Comparison of ENCODE assay signal across 23 cellular contexts in genomic region chr15:58285921-58286278, GRCh38.
A peak's percentile ranks its signal among the peaks of the same experiment; 100 is the strongest.
DNase-seq lines count a peak whose midpoint lies in the region; ATAC-seq and TF ChIP-seq lines count a peak whose summit lies in the region.
"Had no signal": no experiment of that assay in that cellular context is flagged by ENCODE, and none has a peak within 500 bp of the region (broad histone marks: within the 10 kb centered on the region; RNA-seq: fewer than 3 reads in every experiment).

No MANE protein-coding gene starts in this region.

- TF ChIP-seq CTCF in DND-41 (IDR thresholded peaks at IDR 0.05; ENCODE audit: borderline replicate concordance, extremely low read depth, low read length, poor library complexity, severe bottlenecking) (no peak), PC-3 (conservative IDR thresholded peaks at IDR 0.05; ENCODE audit: low read depth, low read length) (no peak), fibroblast of villous mesenchyme (IDR thresholded peaks at IDR 0.05; ENCODE audit: insufficient read depth, low read depth, low read length) (no peak)

- ATAC-seq in DND-41 (ENCODE audit: insufficient read depth, low read depth) (peak; percentile 85), PC-3 (no peak), HG02885 (IDR thresholded peaks at IDR 0.05; ENCODE audit: poor library complexity, unreplicated experiment) (no peak)
- ATAC-seq: CD8-positive, alpha-beta T cell; Panc1; SK-N-SH treated with all-trans-retinoic acid at 6 μM for 48 hours had no signal

- H3K9ac ChIP-seq in DND-41 (ENCODE audit: low read depth, low read length) (no peak overlapping the region), PC-3 (ENCODE audit: low read length) (no peak overlapping the region)
- H3K9ac ChIP-seq: KMS-11 had no signal

- intact Hi-C loops in PC-3 (cut with micrococcal nuclease): loop anchor here (5.0 kb wide), 1 partner anchor 46 kb away; no protein-coding TSS in a partner anchor

- DNase-seq in DND-41: peak; percentile 24
- DNase-seq in PC-3: no peak
- peak; percentile 8 for DNase-seq in fibroblast of villous mesenchyme (ENCODE audit: low read depth)
- peak; percentile 34 for DNase-seq in myocyte (ENCODE audit: low read depth)
- DNase-seq in activated CD4-positive, CD25-positive, alpha-beta regulatory T cell (lab: John Stamatoyannopoulos, UW): no peak
- DNase-seq in hypothalamus (lab: John Stamatoyannopoulos, UW): no peak
- DNase-seq: AML-193; C1 segment of cervical spinal cord; CD8-positive, alpha-beta T cell; GDM1; H7; NCI-H1694; NCI-H2081; NCI-H2171; NCI-H345; NCI-H524; NCI-H774; NK-92 treated with Interleukin-12 subunit alpha and Interleukin-12 subunit beta, amount 100 ng/mL, for 24 hours had no signal

- H3K4me2 ChIP-seq in DND-41 (ENCODE audit: insufficient read depth, low read length) (peak overlapping the region; percentile 15; the same call in 1 of the 2 replicates), PC-3 (ENCODE audit: low read length) (no peak overlapping the region)
- H3K4me2 ChIP-seq: KMS-11 had no signal

- no peaks in the 10 kb centered on the region for H4K20me1 ChIP-seq in DND-41 (ENCODE audit: insufficient read depth, low read length)
- no peaks in the 10 kb centered on the region for H4K20me1 ChIP-seq in PC-3 (ENCODE audit: low read length)

- H3K4me3 ChIP-seq in DND-41 (ENCODE audit: low read depth in 1 of 2, low read length in 2 of 2): no peak overlapping the region
- H3K4me3 ChIP-seq in PC-3 (ENCODE audit: low read length): no peak overlapping the region
- no peak overlapping the region for H3K4me3 ChIP-seq in fibroblast of villous mesenchyme (ENCODE audit: low read depth, low read length)

- no peaks in the 10 kb centered on the region for H3K9me3 ChIP-seq in DND-41 (ENCODE audit: insufficient read depth, low read length, severe bottlenecking)
- H3K9me3 ChIP-seq in PC-3 (ENCODE audit: low read length): no peaks in the 10 kb centered on the region

- H2AFZ ChIP-seq in DND-41 (ENCODE audit: low read depth, low read length) (no peak overlapping the region), PC-3 (ENCODE audit: low read length) (0 out of 2 replicates have a peak overlapping the region, but pooled peaks have one; percentile 13)

- peak overlapping the region; percentile 57 for H3K27ac ChIP-seq in DND-41 (ENCODE audit: low read length)
- H3K27ac ChIP-seq in PC-3 (ENCODE audit: low read length): no peak overlapping the region
- H3K27ac ChIP-seq: HL-60, KMS-11 had no signal

- H3K4me1 ChIP-seq in DND-41 (ENCODE audit: insufficient read depth, low read length): peaks cover 23% of the 10 kb centered on the region
- peaks cover 10% of the 10 kb centered on the region for H3K4me1 ChIP-seq in PC-3 (ENCODE audit: insufficient read depth, low read length)

- H3K9me2 ChIP-seq in PC-3 (replicated peaks; ENCODE audit: low read length): no peaks in the 10 kb centered on the region

- H3F3A ChIP-seq in PC-3 (ENCODE audit: low read length, unreplicated experiment): no peaks in the 10 kb centered on the region

- no TSS peak for BruUV-seq in PC-3 (replicated peaks; lab: Mats Ljungman, UMichigan)

- H3K36me3 ChIP-seq in DND-41 (ENCODE audit: insufficient read depth, low read length) (no peaks in the 10 kb centered on the region), PC-3 (ENCODE audit: low read depth, low read length) (no peaks in the 10 kb centered on the region)

- POLR2A ChIA-PET in PC-3 (lab: Charles Lee; ENCODE audit: unreplicated experiment): no interaction called here

- H3K79me2 ChIP-seq in DND-41 (ENCODE audit: insufficient read depth, low read length) (no peaks in the 10 kb centered on the region), PC-3 (ENCODE audit: low read length) (no peaks in the 10 kb centered on the region)

- H3K27me3 ChIP-seq in DND-41 (ENCODE audit: insufficient read depth, low read length, poor library complexity) (no peaks in the 10 kb centered on the region), PC-3 (ENCODE audit: low read length) (no peaks in the 10 kb centered on the region)

- CTCF ChIA-PET in PC-3 (lab: Charles Lee): no interaction called here

Comparison
In these comparisons a context has a peak if more than half of its experiments do, and no peak if none do; other contexts are left out.
1. DNase-seq: peak in DND-41 (single experiment), fibroblast of villous mesenchyme (single experiment) and myocyte (single experiment); none in PC-3 (single experiment), activated CD4-positive, CD25-positive, alpha-beta regulatory T cell (0 of 4) and hypothalamus (0 of 51).